Comparison of ENCODE assay signal across 10 cellular contexts in the genomic region with DNA sequence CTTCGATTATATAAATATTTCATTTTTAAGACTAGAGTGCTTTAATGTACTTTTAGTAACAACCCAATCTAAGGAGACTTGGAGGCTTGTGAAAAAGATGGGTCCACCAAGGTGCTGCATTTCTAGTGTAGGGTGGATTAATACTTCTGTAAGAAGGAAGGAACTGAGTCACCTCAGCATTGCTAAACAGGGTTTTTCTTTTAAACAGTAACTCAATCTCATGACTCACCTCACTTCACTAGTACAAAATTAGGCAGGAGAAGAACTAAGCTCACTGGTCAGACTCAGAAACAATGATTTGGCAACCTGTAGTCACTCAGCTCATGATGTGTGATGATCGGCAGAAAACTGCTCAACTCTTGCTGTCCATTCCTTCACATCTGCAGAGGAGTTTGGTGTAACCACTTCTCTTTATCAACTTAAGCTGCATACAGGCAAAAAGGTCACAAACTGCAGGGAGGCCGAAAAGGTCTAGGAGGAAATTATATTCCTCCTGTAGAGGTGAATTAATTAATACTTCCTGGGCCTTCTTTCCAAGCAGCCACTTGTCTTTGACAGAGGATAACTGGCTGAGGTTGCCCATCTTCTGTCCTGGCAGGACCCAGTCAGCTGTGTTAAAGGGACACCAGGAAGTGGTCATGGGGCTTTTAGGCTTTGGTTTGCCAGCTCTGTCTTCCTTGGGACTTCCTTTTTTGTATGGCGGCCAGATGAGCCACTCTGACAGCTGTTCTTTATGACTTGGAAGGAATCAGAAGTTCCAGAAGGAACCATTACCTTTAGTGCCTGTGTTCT.
DNase-seq lines count a peak whose midpoint lies in the region; ATAC-seq and TF ChIP-seq lines count a peak whose summit lies in the region.
"Had no signal": no experiment of that assay in that cellular context is flagged by ENCODE, and none has a peak within 500 bp of the region (broad histone marks: within the 10 kb centered on the region; RNA-seq: fewer than 3 reads in every experiment).

No MANE protein-coding gene starts in this region.

- H3K36me3 ChIP-seq in brain microvascular endothelial cell (replicated peaks), result no peaks in the 10 kb centered on the region
- no peaks in the 10 kb centered on the region for H3K36me3 ChIP-seq in upper lobe of right lung
- no peaks in the 10 kb centered on the region for H3K36me3 ChIP-seq in esophagus squamous epithelium
- H3K36me3 ChIP-seq: Peyer's patch had no signal

- H3K4me1 ChIP-seq in upper lobe of right lung (no peaks in the 10 kb centered on the region), esophagus squamous epithelium (peaks cover 0 to 6% (median 0%) of the 10 kb centered on the region in 3 donors)
- H3K4me1 ChIP-seq: Peyer's patch had no signal

- ATAC-seq in upper lobe of right lung (peak; percentile 47), GM21723 (IDR thresholded peaks at IDR 0.05; ENCODE audit: unreplicated experiment) (no peak)

- intact Hi-C loops in activated naive CD4-positive, alpha-beta T cell treated with anti-CD3 and anti-CD28 coated beads for 36 hours (cut with micrococcal nuclease), result loop anchor here (1.0 to 2.0 kb wide), 6 partner anchors 13 to 543 kb away; no protein-coding TSS in a partner anchor
- intact Hi-C loops in upper lobe of right lung (cut with DNase I) (no loop called here), esophagus squamous epithelium (cut with DNase I) (no loop called here)

- H3K27ac ChIP-seq in brain microvascular endothelial cell (no peak overlapping the region), upper lobe of right lung (no peak overlapping the region), esophagus squamous epithelium (no peak overlapping the region)
- H3K27ac ChIP-seq: Peyer's patch had no signal

- peak overlapping the region; percentile 48 for H3K27ac Mint-ChIP-seq in activated naive CD4-positive, alpha-beta T cell treated with anti-CD3 and anti-CD28 coated beads for 36 hours
- H3K27ac Mint-ChIP-seq in activated naive CD4-positive, alpha-beta T cell treated with anti-CD3 and anti-CD28 coated beads, Interleukin-2, amount 10 ng/mL, durations not matched to agents 7 days and 5 days, result no peak overlapping the region

- H3K9me3 Mint-ChIP-seq in activated naive CD4-positive, alpha-beta T cell treated with anti-CD3 and anti-CD28 coated beads for 36 hours, result peaks cover 5% of the 10 kb centered on the region
- peaks cover 28% of the 10 kb centered on the region for H3K9me3 Mint-ChIP-seq in activated naive CD4-positive, alpha-beta T cell treated with anti-CD3 and anti-CD28 coated beads, Interleukin-2, amount 10 ng/mL, durations not matched to agents 7 days and 5 days

- H3K4me1 Mint-ChIP-seq in activated naive CD4-positive, alpha-beta T cell treated with anti-CD3 and anti-CD28 coated beads for 36 hours (ENCODE audit: low read depth), result peaks cover 31% of the 10 kb centered on the region
- peaks cover 2% of the 10 kb centered on the region for H3K4me1 Mint-ChIP-seq in activated naive CD4-positive, alpha-beta T cell treated with anti-CD3 and anti-CD28 coated beads, Interleukin-2, amount 10 ng/mL, durations not matched to agents 7 days and 5 days

- in situ Hi-C loops in brain microvascular endothelial cell (cut with HindIII; ENCODE audit: low pct_ligation_motif_present, low sequenced_read_pairs), result no loop called here

- WGBS in esophagus squamous epithelium, 2 donors, result 64% methylated on average over 4 of the region's 4 CpGs

- TF ChIP-seq POLR2A in esophagus squamous epithelium (IDR thresholded peaks at IDR 0.05), result no peak

- no peaks in the 10 kb centered on the region for H3K27me3 Mint-ChIP-seq in activated naive CD4-positive, alpha-beta T cell treated with anti-CD3 and anti-CD28 coated beads for 36 hours (ENCODE audit: low read depth)
- H3K27me3 Mint-ChIP-seq in activated naive CD4-positive, alpha-beta T cell treated with anti-CD3 and anti-CD28 coated beads, Interleukin-2, amount 10 ng/mL, durations not matched to agents 7 days and 5 days, result no peaks in the 10 kb centered on the region

- H3K36me3 Mint-ChIP-seq in activated naive CD4-positive, alpha-beta T cell treated with anti-CD3 and anti-CD28 coated beads for 36 hours (ENCODE audit: low read depth), result no peaks in the 10 kb centered on the region
- H3K36me3 Mint-ChIP-seq in activated naive CD4-positive, alpha-beta T cell treated with anti-CD3 and anti-CD28 coated beads, Interleukin-2, amount 10 ng/mL, durations not matched to agents 7 days and 5 days, result peaks cover 31% of the 10 kb centered on the region

- no peak for TF ChIP-seq CTCF in brain microvascular endothelial cell (IDR thresholded peaks at IDR 0.05; ENCODE audit: low read depth, low read length, missing control alignments)
- no peak for TF ChIP-seq CTCF in upper lobe of right lung (IDR thresholded peaks at IDR 0.05)
- TF ChIP-seq CTCF in esophagus squamous epithelium (IDR thresholded peaks at IDR 0.05), result no peak

- H3K27me3 ChIP-seq in brain microvascular endothelial cell (replicated peaks), result no peaks in the 10 kb centered on the region
- H3K27me3 ChIP-seq in upper lobe of right lung, result no peaks in the 10 kb centered on the region
- H3K27me3 ChIP-seq in esophagus squamous epithelium, result no peaks in the 10 kb centered on the region
- H3K27me3 ChIP-seq: Peyer's patch had no signal

- H3K4me3 Mint-ChIP-seq in activated naive CD4-positive, alpha-beta T cell treated with anti-CD3 and anti-CD28 coated beads for 36 hours, result no peak overlapping the region
- no peak overlapping the region for H3K4me3 Mint-ChIP-seq in activated naive CD4-positive, alpha-beta T cell treated with anti-CD3 and anti-CD28 coated beads, Interleukin-2, amount 10 ng/mL, durations not matched to agents 7 days and 5 days

- CTCF ChIA-PET in activated naive CD4-positive, alpha-beta T cell treated with anti-CD3 and anti-CD28 coated beads for 36 hours (lab: Charles Lee), result interaction anchor here (0.5 to 2.3 kb wide), 6 partner anchors 8 to 611 kb away, joined by 3 to 11 read pairs (median 3); no protein-coding TSS in a partner anchor
- CTCF ChIA-PET in activated naive CD4-positive, alpha-beta T cell treated with anti-CD3 and anti-CD28 coated beads, Interleukin-2, amount 10 ng/mL, durations not matched to agents 7 days and 5 days (lab: Charles Lee), result interaction anchor here (1.3 to 4.5 kb wide), 4 partner anchors 17 to 80 kb away, joined by 3 to 21 read pairs (median 4); no protein-coding TSS in a partner anchor

- peak; percentile 18 for DNase-seq in activated naive CD4-positive, alpha-beta T cell treated with anti-CD3 and anti-CD28 coated beads for 36 hours
- DNase-seq in activated naive CD4-positive, alpha-beta T cell treated with anti-CD3 and anti-CD28 coated beads, Interleukin-2, amount 10 ng/mL, durations not matched to agents 7 days and 5 days, result no peak
- DNase-seq in MV-4-11 (lab: John Stamatoyannopoulos, UW) (peak; percentile 82), brain microvascular endothelial cell (peak; percentile 1), upper lobe of right lung (no peak), COLO668 (lab: John Stamatoyannopoulos, UW; ENCODE audit: unreplicated experiment) (no peak), esophagus squamous epithelium (lab: John Stamatoyannopoulos, UW) (no peak)
- DNase-seq: Peyer's patch, posterior cingulate gyrus had no signal

- H3K9me3 ChIP-seq in upper lobe of right lung (no peaks in the 10 kb centered on the region), esophagus squamous epithelium (no peaks in the 10 kb centered on the region)
- H3K9me3 ChIP-seq: Peyer's patch had no signal

- H3K4me3 ChIP-seq in brain microvascular endothelial cell (ENCODE audit: low read depth, low read length) (no peak overlapping the region), upper lobe of right lung (no peak overlapping the region), esophagus squamous epithelium (no peak overlapping the region)
- H3K4me3 ChIP-seq: Peyer's patch had no signal

Comparison
In these comparisons a context has a peak if more than half of its experiments do, and no peak if none do; other contexts are left out.
1. DNase-seq: peak in activated naive CD4-positive, alpha-beta T cell treated with anti-CD3 and anti-CD28 coated beads for 36 hours (single experiment), MV-4-11 (single experiment) and brain microvascular endothelial cell (single experiment); none in activated naive CD4-positive, alpha-beta T cell treated with anti-CD3 and anti-CD28 coated beads, Interleukin-2, amount 10 ng/mL, durations not matched to agents 7 days and 5 days (single experiment), upper lobe of right lung (single experiment), COLO668 (single experiment) and esophagus squamous epithelium (single experiment).